In the genomic region with DNA sequence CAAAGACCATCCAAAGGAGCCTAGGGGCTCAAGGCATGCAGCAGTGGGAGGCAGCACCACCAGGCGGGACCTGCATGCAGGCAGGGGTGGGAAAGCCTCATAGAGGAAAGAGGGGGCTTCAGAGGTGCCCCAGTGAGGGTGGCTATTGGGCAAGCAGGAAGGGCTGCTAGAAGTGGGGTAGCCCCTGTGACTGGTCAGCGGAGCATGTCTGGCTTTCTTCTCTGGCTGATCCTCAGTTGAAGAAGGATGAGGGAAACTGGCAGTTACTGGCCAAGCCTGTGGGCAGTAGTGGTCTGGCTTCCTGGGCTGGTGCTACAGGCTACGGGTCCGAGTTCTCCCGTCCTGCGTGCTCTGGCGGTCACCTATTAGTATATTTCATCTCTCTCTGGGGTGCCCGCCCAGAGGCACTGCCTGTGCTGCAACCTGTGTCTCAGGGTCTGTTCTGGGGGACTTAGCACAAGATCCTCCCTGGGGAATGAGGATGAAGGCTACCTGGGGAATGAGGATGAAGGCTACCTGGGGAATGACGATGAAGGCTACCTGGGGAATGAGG, we compare ENCODE assay signal across 27 cellular contexts. TPM values are rescaled to one million over a fixed set of nuclear protein-coding genes. Genes with fewer than 3 reads are reported as not detected.
DNase-seq lines count a peak whose midpoint lies in the region; ATAC-seq and TF ChIP-seq lines count a peak whose summit lies in the region.
"Had no signal": no experiment of that assay in that cellular context is flagged by ENCODE, and none has a peak within 500 bp of the region (broad histone marks: within the 10 kb centered on the region; RNA-seq: fewer than 3 reads in every experiment).

No MANE protein-coding gene starts in this region.

- no peak for TF ChIP-seq CTCF in colonic mucosa (IDR thresholded peaks at IDR 0.05)
- no peak for TF ChIP-seq CTCF in sigmoid colon (IDR thresholded peaks at IDR 0.05)
- no peak for TF ChIP-seq CTCF in mucosa of descending colon (IDR thresholded peaks at IDR 0.05)

- no peak for TF ChIP-seq POLR2A in sigmoid colon (IDR thresholded peaks at IDR 0.05)

- H3K27ac ChIP-seq in colonic mucosa (no peak overlapping the region), sigmoid colon (no peak overlapping the region)
- H3K27ac ChIP-seq: BLaER1, PC-9, SJSA1 had no signal

- H3K4me1 ChIP-seq in colonic mucosa (no peaks in the 10 kb centered on the region), sigmoid colon (peaks cover 0 to 3% (median under 1%) of the 10 kb centered on the region in 4 donors), mucosa of descending colon (ENCODE audit: low read depth) (no peaks in the 10 kb centered on the region)
- H3K4me1 ChIP-seq: SJSA1 had no signal

- no peak for ATAC-seq in mucosa of descending colon
- ATAC-seq: Right ventricle myocardium inferior had no signal

- intact Hi-C loops in colonic mucosa (cut with DNase I) (no loop called here), sigmoid colon (cut with DNase I) (loop anchor here (10.0 kb wide), 1 partner anchor 1028 kb away; no protein-coding TSS in a partner anchor), mucosa of descending colon (cut with DNase I, micrococcal nuclease) (loop anchor here (10.0 kb wide), 1 partner anchor 748 kb away; no protein-coding TSS in a partner anchor)

- H3K36me3 ChIP-seq in colonic mucosa (no peaks in the 10 kb centered on the region), sigmoid colon (no peaks in the 10 kb centered on the region), mucosa of descending colon (ENCODE audit: low read depth) (no peaks in the 10 kb centered on the region)
- H3K36me3 ChIP-seq: BLaER1, SJSA1 had no signal

- H3K4me3 ChIP-seq in colonic mucosa (no peak overlapping the region), sigmoid colon (no peak overlapping the region), mucosa of descending colon (no peak overlapping the region)
- H3K4me3 ChIP-seq: BLaER1, PC-9, SJSA1 had no signal

- H3K27me3 ChIP-seq in colonic mucosa (no peaks in the 10 kb centered on the region), sigmoid colon (no peaks in the 10 kb centered on the region)
- H3K27me3 ChIP-seq: BLaER1 had no signal

- 91% methylated on average over 9 of the region's 9 CpGs for WGBS in sigmoid colon, 2 donors

- DNase-seq in D341Med (ENCODE audit: low spot score), result peak; percentile 2
- peak; percentile 4 for DNase-seq in colonic mucosa
- peak; percentile 53 for DNase-seq in mesenteric fat pad (ENCODE audit: low spot score)
- peak; percentile 35 for DNase-seq in sigmoid colon
- no peak for DNase-seq in mucosa of descending colon
- DNase-seq in SHP77 treated with DMSO at 0.1 percent for 48 hours (lab: John Stamatoyannopoulos, UW), result no peak
- no peak for DNase-seq in amygdala (lab: John Stamatoyannopoulos, UW)
- DNase-seq: CD4-positive, CD25-positive, alpha-beta regulatory T cell; DMS53; GOT3; HCEC 1CT; IMR-90; KG1; MM.1S; NCI-H1417; NCI-H1694; NCI-H2029 treated with DMSO at 0.1 percent for 48 hours; NCI-H446 treated with DMSO at 0.1 percent for 48 hours; NCI-H526; NCI-H82; PC-9 had no signal

- H3K9ac ChIP-seq in colonic mucosa (ENCODE audit: low read depth in 2 of 2, low read length in 2 of 2), result no peak overlapping the region
- H3K9ac ChIP-seq: BLaER1 had no signal

- H3K9me3 ChIP-seq in colonic mucosa, result no peaks in the 10 kb centered on the region
- H3K9me3 ChIP-seq in sigmoid colon, result peaks cover 0 to 5% (median 0%) of the 10 kb centered on the region in 4 donors
- H3K9me3 ChIP-seq in mucosa of descending colon, result no peaks in the 10 kb centered on the region
- H3K9me3 ChIP-seq: SJSA1 had no signal

- no peak for TF ChIP-seq EP300 in sigmoid colon (IDR thresholded peaks at IDR 0.05)

RNA-seq across cellular contexts. Expression of gene CST7, which starts 35.9 kb away (rescaled TPM):
- total RNA-seq in colonic mucosa, result 1 to 10 TPM in 1 of 2 donors, under 1 TPM in 1; 0.47 to 1.1 TPM
- 11.5 TPM for total RNA-seq in mesenteric fat pad
- total RNA-seq in sigmoid colon, result 1 to 10 TPM in 1 of 4 donors, under 1 TPM in 2, not detected in 1; 0.66 to 3.5 (median 0.71) TPM
- 10 to 100 TPM in 1 of 3 donors, 1 to 10 TPM in 2; 3.9 to 10.4 (median 4.2) TPM for polyA plus RNA-seq in sigmoid colon
- 1 to 10 TPM; 1.4 to 2.3 (median 1.7) TPM for total RNA-seq in mucosa of descending colon
- total RNA-seq: Daoy, G401, IMR-90, PC-9, SJSA1 had no signal
- polyA plus RNA-seq: AG04450, IMR-90 had no signal

Comparison
In these comparisons a context has a peak if more than half of its experiments do, and no peak if none do; other contexts are left out.
1. DNase-seq: peak in D341Med (single experiment), colonic mucosa (single experiment), mesenteric fat pad (single experiment) and sigmoid colon (single experiment); none in mucosa of descending colon (0 of 3), SHP77 treated with DMSO at 0.1 percent for 48 hours (single experiment) and amygdala (0 of 56).